ENCODE assay signal across 9 cellular contexts in the genomic region with DNA sequence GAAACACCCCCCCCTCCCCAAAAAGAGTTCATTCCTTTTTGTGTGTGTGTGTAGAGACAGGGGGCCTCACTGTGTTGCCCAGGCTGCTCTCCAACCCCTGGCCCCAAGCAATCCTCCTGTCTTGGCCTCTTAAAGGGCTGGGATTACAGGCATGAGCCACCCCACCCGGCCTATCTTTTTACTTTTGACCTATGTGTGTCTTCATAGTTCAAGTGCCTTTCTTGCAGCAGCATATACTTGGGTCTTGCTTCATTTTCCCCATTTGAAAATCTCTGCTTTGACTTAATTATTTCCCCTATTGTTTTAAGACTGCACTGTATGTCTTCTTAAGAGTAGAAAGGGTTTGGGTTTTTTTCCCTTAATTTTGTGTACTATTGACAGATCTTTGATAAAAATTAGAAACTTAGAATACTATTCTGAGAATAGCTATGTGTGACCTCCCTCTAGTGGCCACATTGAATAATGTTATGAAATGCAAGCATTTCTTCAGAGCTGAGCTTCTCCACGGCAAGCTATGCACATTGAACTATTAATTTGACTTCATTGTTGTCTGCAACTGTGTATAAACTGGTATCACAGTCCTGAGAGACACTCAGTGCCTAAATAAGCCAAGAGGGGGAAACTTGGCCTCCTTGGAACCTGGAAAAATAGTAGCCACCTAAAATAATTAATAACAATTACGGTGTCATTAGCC. TPM values are rescaled to one million over a fixed set of nuclear protein-coding genes. Genes with fewer than 3 reads are reported as not detected.
DNase-seq lines count a peak whose midpoint lies in the region; ATAC-seq and FAIRE-seq lines count a peak whose summit lies in the region.
"Had no signal": no experiment of that assay in that cellular context is flagged by ENCODE, and none has a peak within 500 bp of the region (broad histone marks: within the 10 kb centered on the region; RNA-seq: fewer than 3 reads in every experiment).

No MANE protein-coding gene starts in this region.

- peaks cover 13 to 19% of the 10 kb centered on the region in 2 donors for H3K27me3 Mint-ChIP-seq in CD4-positive, alpha-beta memory T cell
- peaks cover 5 to 57% (median 27%) of the 10 kb centered on the region in 5 donors for H3K27me3 Mint-ChIP-seq in naive thymus-derived CD8-positive, alpha-beta T cell

- H3K4me3 ChIP-seq in CD4-positive, alpha-beta memory T cell (ENCODE audit: low read length in 2 of 2): no peak overlapping the region

- FAIRE-seq in HTR-8/SVneo (lab: Jason Lieb, UNC): no peak

- POLR2A ChIA-PET in CD4-positive, alpha-beta memory T cell (lab: Charles Lee; ENCODE audit: partially characterized antibody): interaction anchor here (1.0 kb wide), 1 partner anchor 9 kb away, joined by 5 read pairs; the partner anchor contains the start of gene SLC25A4
- POLR2A ChIA-PET in naive thymus-derived CD8-positive, alpha-beta T cell (lab: Charles Lee): interaction anchor here (1.0 to 1.6 kb wide), 2 partner anchors 9 to 95 kb away, joined by 3 to 4 read pairs; partner anchors contain the start of gene SLC25A4

- H3K4me1 Mint-ChIP-seq in CD4-positive, alpha-beta memory T cell: peaks cover 0 to 4% (median 0%) of the 10 kb centered on the region in 4 donors
- H3K4me1 Mint-ChIP-seq in naive thymus-derived CD8-positive, alpha-beta T cell: peaks cover 0 to 6% (median 0%) of the 10 kb centered on the region in 4 donors

- no peak overlapping the region for H3K4me3 Mint-ChIP-seq in CD4-positive, alpha-beta memory T cell
- H3K4me3 Mint-ChIP-seq in naive thymus-derived CD8-positive, alpha-beta T cell: no peak overlapping the region
- H3K4me3 Mint-ChIP-seq: natural killer cell treated with Interleukin-12 subunit alpha and Interleukin-12 subunit beta and Interleukin-15 and Interleukin-18, amount 100 ng/mL, for 72 hours had no signal

- DNase-seq in CD4-positive, alpha-beta memory T cell: peak in 4 of 5 donors; percentile 36 to 45 (median 44)
- DNase-seq in HTR-8/SVneo (ENCODE audit: insufficient read length, low spot score): peak; percentile 54
- peak; percentile 76 for DNase-seq in SK-MEL-5 (ENCODE audit: low read depth, low spot score)
- peak in 4 of 10 donors; percentile 18 to 55 (median 46) for DNase-seq in naive thymus-derived CD8-positive, alpha-beta T cell
- DNase-seq in stimulated activated CD4-positive, alpha-beta T cell treated with anti-CD3 and anti-CD28 coated beads, Interleukin-4, amount 100 ng/mL, for 1 hour: no peak

- ATAC-seq in GM19035 (IDR thresholded peaks at IDR 0.05; ENCODE audit: unreplicated experiment) (peak; percentile 72), esophagus mucosa (peak; percentile 60), HG02571 (IDR thresholded peaks at IDR 0.05; ENCODE audit: unreplicated experiment) (no peak)
- peak; percentile 70 to 86 for ATAC-seq in naive thymus-derived CD8-positive, alpha-beta T cell

- no peaks in the 10 kb centered on the region for H3K27me3 ChIP-seq in CD4-positive, alpha-beta memory T cell (ENCODE audit: insufficient read depth, low read length)

- no peaks in the 10 kb centered on the region for H3K4me1 ChIP-seq in CD4-positive, alpha-beta memory T cell (ENCODE audit: insufficient read depth, low read length)

- H3K36me3 Mint-ChIP-seq in CD4-positive, alpha-beta memory T cell: no peaks in the 10 kb centered on the region
- H3K36me3 Mint-ChIP-seq in naive thymus-derived CD8-positive, alpha-beta T cell: no peaks in the 10 kb centered on the region
- H3K36me3 Mint-ChIP-seq: natural killer cell treated with Interleukin-12 subunit alpha and Interleukin-12 subunit beta and Interleukin-15 and Interleukin-18, amount 100 ng/mL, for 72 hours had no signal

- intact Hi-C loops in CD4-positive, alpha-beta memory T cell (cut with micrococcal nuclease): loop anchor here (1.0 to 5.0 kb wide), 7 partner anchors 49 to 870 kb away; partner anchors contain the start of genes CASP3 and PRIMPOL

- no peak overlapping the region for H3K27ac ChIP-seq in CD4-positive, alpha-beta memory T cell (ENCODE audit: low read depth, low read length)

- peaks cover 0 to 2% (median 0%) of the 10 kb centered on the region in 8 donors for H3K9me3 Mint-ChIP-seq in CD4-positive, alpha-beta memory T cell
- no peaks in the 10 kb centered on the region for H3K9me3 Mint-ChIP-seq in naive thymus-derived CD8-positive, alpha-beta T cell
- H3K9me3 Mint-ChIP-seq: natural killer cell treated with Interleukin-12 subunit alpha and Interleukin-12 subunit beta and Interleukin-15 and Interleukin-18, amount 100 ng/mL, for 72 hours had no signal

- in situ Hi-C loops in SK-MEL-5 (cut with HindIII; ENCODE audit: low pct_unique_long_range_greater_than_20kb, low sequenced_read_pairs): no loop called here

- H3K27ac Mint-ChIP-seq in CD4-positive, alpha-beta memory T cell: peak overlapping the region in 1 of 7 donors; percentile 84
- no peak overlapping the region for H3K27ac Mint-ChIP-seq in naive thymus-derived CD8-positive, alpha-beta T cell
- H3K27ac Mint-ChIP-seq: natural killer cell treated with Interleukin-12 subunit alpha and Interleukin-12 subunit beta and Interleukin-15 and Interleukin-18, amount 100 ng/mL, for 72 hours had no signal

- no peaks in the 10 kb centered on the region for H3K36me3 ChIP-seq in CD4-positive, alpha-beta memory T cell (ENCODE audit: insufficient read depth, low read length)

- CTCF ChIA-PET in CD4-positive, alpha-beta memory T cell (lab: Charles Lee; ENCODE audit: partially characterized antibody): interaction anchor here (0.7 to 2.6 kb wide), 22 partner anchors 9 to 959 kb away, joined by 3 to 28 read pairs (median 4); partner anchors contain the start of gene SLC25A4

- H3K9me3 ChIP-seq in CD4-positive, alpha-beta memory T cell (ENCODE audit: control insufficient read depth in 1 of 2, low read length in 2 of 2): no peaks in the 10 kb centered on the region

RNA-seq across cellular contexts. Expression of gene SLC25A4, which starts 8.7 kb away (rescaled TPM):
- total RNA-seq in CD4-positive, alpha-beta memory T cell: 1 to 10 TPM; 6.4 to 7.2 TPM
- polyA plus RNA-seq in CD4-positive, alpha-beta memory T cell: 1 to 10 TPM; 7.8 to 9.0 TPM
- 93.7 and 95.1 TPM in 2 replicates for total RNA-seq in SK-MEL-5 (2014; rRNA removed; shearing (Covaris generic))
- polyA plus RNA-seq in SK-MEL-5 (2015; cell fraction: cytosol; rRNA removed): 70.4 and 72.4 TPM in 2 replicates
- polyA plus RNA-seq in SK-MEL-5 (2015; cell fraction: nucleus; rRNA removed): 70.8 and 73.5 TPM in 2 replicates
- total RNA-seq in esophagus mucosa: 9.1 TPM
- total RNA-seq in naive thymus-derived CD8-positive, alpha-beta T cell: 10 to 100 TPM; 11.7 to 13.2 TPM
- 10 to 100 TPM; 11.8 to 15.8 (median 13.7) TPM for polyA plus RNA-seq in naive thymus-derived CD8-positive, alpha-beta T cell
